Comparison of ENCODE assay signal across 8 cellular contexts in the genomic region with DNA sequence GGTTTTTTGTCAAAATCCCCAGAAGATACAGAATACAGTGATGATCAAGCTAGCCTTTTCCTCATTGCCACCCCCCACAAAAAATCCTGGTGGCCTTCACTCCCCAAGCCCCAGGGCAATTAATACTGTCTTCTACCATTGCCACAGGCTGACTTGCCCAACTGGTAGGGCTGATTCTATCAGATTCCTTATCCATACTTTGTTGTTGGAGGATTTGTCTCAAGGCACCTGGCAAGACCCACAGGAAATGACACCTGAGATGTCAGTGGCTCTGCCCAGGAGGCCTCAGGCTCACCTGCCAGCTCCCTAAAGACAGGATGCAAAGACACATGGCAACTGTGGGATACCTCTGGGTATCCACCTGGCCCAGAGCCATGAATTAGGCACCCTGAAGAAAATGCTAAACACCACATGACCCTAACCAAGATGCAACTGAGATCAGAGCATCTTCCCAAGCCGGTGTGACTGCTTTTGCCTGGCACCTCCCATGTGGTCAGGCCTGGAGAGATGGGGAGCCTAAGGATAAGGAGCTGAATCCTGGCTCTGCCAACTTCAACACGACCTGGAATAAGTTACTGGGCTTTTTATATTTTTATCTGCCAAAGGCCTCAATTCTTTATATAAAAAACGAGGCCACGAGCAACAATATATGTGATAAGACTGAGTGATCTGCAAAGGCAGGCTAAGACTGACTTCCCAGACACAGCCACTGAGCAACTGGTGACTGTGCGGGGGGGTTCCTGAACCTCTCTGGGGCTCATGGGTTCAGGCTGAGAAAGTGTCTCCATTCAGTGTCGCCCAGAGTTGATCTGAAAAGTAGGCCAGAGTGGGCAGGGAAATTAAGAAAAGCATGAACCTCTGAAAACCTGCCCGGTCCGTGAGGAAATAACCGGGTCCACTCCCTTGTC. TPM values are rescaled to one million over a fixed set of nuclear protein-coding genes. Genes with fewer than 3 reads are reported as not detected.
A peak's percentile ranks its signal among the peaks of the same experiment; 100 is the strongest.
DNase-seq lines count a peak whose midpoint lies in the region; ATAC-seq, FAIRE-seq and TF ChIP-seq lines count a peak whose summit lies in the region.

No MANE protein-coding gene starts in this region.

- peaks cover 10% of the 10 kb centered on the region for H3K36me3 Mint-ChIP-seq in WTC11
- H3K36me3 Mint-ChIP-seq in natural killer cell, result no peaks in the 10 kb centered on the region

- H3K14ac ChIP-seq in H1 (ENCODE audit: insufficient read length), result no peak overlapping the region

- H3K4me3 ChIP-seq in H1 (ENCODE audit: extremely low read depth in 1 of 4, insufficient read depth in 2 of 4, low read depth in 3 of 4, low read length in 4 of 4), result peak overlapping the region; percentile 61 to 90 (median 72)

- H3K4me1 Mint-ChIP-seq in WTC11 (peaks cover 39% of the 10 kb centered on the region), natural killer cell (peaks cover 34 to 41% of the 10 kb centered on the region in 2 donors)

- H2BK120ac ChIP-seq in H1 (replicated peaks; ENCODE audit: low read depth, low read length), result no peak overlapping the region

- FAIRE-seq in H1 (lab: Jason Lieb, UNC), result no peak

- H3K4me3 Mint-ChIP-seq in WTC11, result peak overlapping the region; percentile 84
- H3K4me3 Mint-ChIP-seq in natural killer cell, result peak overlapping the region; percentile 93

- no peak overlapping the region for H2BK12ac ChIP-seq in H1 (ENCODE audit: low read depth, low read length)

- H4K91ac ChIP-seq in H1 (replicated peaks; ENCODE audit: insufficient read length, low read length), result no peak overlapping the region

- H3K27ac ChIP-seq in H1 (ENCODE audit: low read depth, low read length), result no peak overlapping the region

- intact Hi-C loops in natural killer cell (cut with micrococcal nuclease), result loop anchor here (1.0 kb wide), 2 partner anchors 12 to 14 kb away; a partner anchor contains a TSS

- ATAC-seq in GM18511 (IDR thresholded peaks at IDR 0.05; ENCODE audit: unreplicated experiment) (peak; percentile 24), HG03025 (IDR thresholded peaks at IDR 0.05; ENCODE audit: low FRiP score, unreplicated experiment) (peak; percentile 15), WTC11 (no peak; the same call in 1 of the 2 replicates), natural killer cell (peak; percentile 26 to 46 (median 40)), HG02610 (IDR thresholded peaks at IDR 0.05; ENCODE audit: unreplicated experiment) (no peak)

- H3K9ac ChIP-seq in H1 (replicated peaks in 1 of 4; ENCODE audit: extremely low read depth in 1 of 4, low read depth in 3 of 4, low read length in 3 of 4), result peak overlapping the region; percentile 13 to 78 (median 53); a peak in 5 of 7 replicates

- H3K27me3 ChIP-seq in H1 (replicated peaks in 1 of 4; ENCODE audit: control insufficient read depth in 3 of 4, extremely low read depth in 1 of 4, insufficient read depth in 3 of 4, low read length in 3 of 4), result no peaks in the 10 kb centered on the region

- CTCF ChIA-PET in WTC11 (lab: Charles Lee), result interaction anchor here (0.5 to 4.7 kb wide), 6 partner anchors 9 to 105 kb away, joined by 3 to 28 read pairs (median 4); a partner anchor contains a TSS
- CTCF ChIA-PET in H1 (lab: Charles Lee; ENCODE audit: partially characterized antibody), result interaction anchor here (0.7 to 38.0 kb wide), 7 partner anchors 9 to 237 kb away, joined by 3 to 991 read pairs (median 11); a partner anchor contains a TSS

- no peak overlapping the region for H4K8ac ChIP-seq in H1 (ENCODE audit: extremely low read depth, insufficient read depth, low read length)

- H3K4me1 ChIP-seq in H1 (replicated peaks in 1 of 4; ENCODE audit: control insufficient read depth in 3 of 4, insufficient read depth in 4 of 4, low read length in 3 of 4), result peaks cover 5 to 14% (median 7%) of the 10 kb centered on the region in 4 experiments

- no peaks in the 10 kb centered on the region for H3K9me3 ChIP-seq in H1 (ENCODE audit: insufficient read depth in 2 of 2, low read depth in 1 of 2, low read length in 1 of 2)

- H2BK5ac ChIP-seq in H1 (ENCODE audit: low read depth, low read length), result no peak overlapping the region

- H3K23ac ChIP-seq in H1 (ENCODE audit: insufficient read length), result no peak overlapping the region

- no peak overlapping the region for H2BK20ac ChIP-seq in H1 (ENCODE audit: low read length)

- no peak for TF ChIP-seq RAD21 in H1 (IDR thresholded peaks at IDR 0.05 in 1 of 2, conservative IDR thresholded peaks at IDR 0.05 in 1 of 2; ENCODE audit: low read depth in 2 of 2, low read length in 2 of 2)

- H3K27me3 Mint-ChIP-seq in WTC11 (ENCODE audit: low read depth), result no peaks in the 10 kb centered on the region
- H3K27me3 Mint-ChIP-seq in natural killer cell (ENCODE audit: low read depth in 2 of 2), result no peaks in the 10 kb centered on the region

- no peaks in the 10 kb centered on the region for H3K9me3 Mint-ChIP-seq in WTC11
- H3K9me3 Mint-ChIP-seq in natural killer cell, result no peaks in the 10 kb centered on the region

- H3K23me2 ChIP-seq in H1 (ENCODE audit: low read depth, low read length), result peaks cover 6% of the 10 kb centered on the region

- H3K4me2 ChIP-seq in H1 (ENCODE audit: insufficient read depth in 1 of 2, low read depth in 2 of 2, low read length in 2 of 2), result peak overlapping the region; percentile 85 to 86

- DNase-seq in WTC11 (ENCODE audit: low spot score) (no peak), H1 (ENCODE audit: low read depth in 1 of 2, low spot score in 2 of 2) (no peak), natural killer cell (peak; percentile 40), GOT3 (lab: John Stamatoyannopoulos, UW) (no peak)
- DNase-seq in NK-92 treated with Interleukin-12 subunit alpha and Interleukin-12 subunit beta, amount 100 ng/mL, for 24 hours (lab: John Stamatoyannopoulos, UW), result no peak

- POLR2A ChIA-PET in WTC11 (lab: Charles Lee) (interaction anchor here (2.8 kb wide), 1 partner anchor 14 kb away, joined by 27 read pairs; a partner anchor contains a TSS), H1 (lab: Charles Lee; ENCODE audit: partially characterized antibody) (interaction anchor here (0.6 to 19.5 kb wide), 12 partner anchors 9 to 1081 kb away, joined by 3 to 182 read pairs (median 4); a partner anchor contains a TSS)

- TF ChIP-seq EP300 in H1 (IDR thresholded peaks at IDR 0.05; ENCODE audit: borderline replicate concordance in 1 of 2, low read depth in 2 of 2, low read length in 2 of 2), result no peak

- H3K56ac ChIP-seq in H1 (replicated peaks; ENCODE audit: insufficient read length, low read depth, low read length), result no peak overlapping the region

- no peak overlapping the region for H4K5ac ChIP-seq in H1 (ENCODE audit: insufficient read length, low read depth, low read length)

- no peak overlapping the region for H2AK5ac ChIP-seq in H1 (ENCODE audit: low read depth, low read length)

- H3K4ac ChIP-seq in H1 (replicated peaks; ENCODE audit: insufficient read length, low read depth, low read length), result no peak overlapping the region

- peaks cover 0 to 8% (median 0%) of the 10 kb centered on the region in 4 experiments; a peak in 1 of 8 replicates for H3K36me3 ChIP-seq in H1 (ENCODE audit: control insufficient read depth in 2 of 4, insufficient read depth in 4 of 4, low read length in 3 of 4)

- 33% methylated on average over 9 of the region's 9 CpGs; no CpG with 5 or more reads in 1 of the 2 experiments for WGBS in H1 (ENCODE audit: extremely low coverage in 1 of 2, insufficient coverage in 1 of 2, insufficient read length in 1 of 2, insufficient replicate concordance in 2 of 2, low coverage in 1 of 2, low lambda C conversion rate in 2 of 2, missing lambda C conversion rate in 1 of 2), 2 experiments

- no peaks in the 10 kb centered on the region for H3K79me2 ChIP-seq in H1 (ENCODE audit: control insufficient read depth in 1 of 2, insufficient read depth in 2 of 2, low read length in 2 of 2)

- no peak overlapping the region for H2BK15ac ChIP-seq in H1 (ENCODE audit: low read length)

- no peak for TF ChIP-seq POLR2A in H1 (IDR thresholded peaks at IDR 0.05; ENCODE audit: control extremely low read depth in 1 of 2, low read depth in 2 of 2, low read length in 2 of 2)

- no peaks in the 10 kb centered on the region for H3K79me1 ChIP-seq in H1 (ENCODE audit: low read depth, low read length)

- H3K27ac Mint-ChIP-seq in WTC11, result peak overlapping the region; percentile 23; the same call in 1 of the 2 replicates
- H3K27ac Mint-ChIP-seq in natural killer cell, result peak overlapping the region; percentile 89 to 97

- peak overlapping the region; percentile 7; the same call in 1 of the 2 replicates for H3K18ac ChIP-seq in H1 (ENCODE audit: extremely low read depth, low read length)

- no peaks in the 10 kb centered on the region for H4K20me1 ChIP-seq in H1 (replicated peaks in 1 of 2; ENCODE audit: control insufficient read depth in 1 of 2, insufficient read depth in 2 of 2, low read length in 2 of 2)

- no peak for TF ChIP-seq CTCF in WTC11 (IDR thresholded peaks at IDR 0.05)
- no peak for TF ChIP-seq CTCF in H1 (IDR thresholded peaks at IDR 0.05; ENCODE audit: control extremely low read depth in 1 of 3, insufficient read depth in 1 of 3, low read depth in 1 of 3, low read length in 3 of 3)
- no peak for TF ChIP-seq CTCF in natural killer cell (IDR thresholded peaks at IDR 0.05)

- no peak overlapping the region for H2AFZ ChIP-seq in H1 (ENCODE audit: low read length)

TF ChIP-seq in WTC11, 78 proteins besides CTCF, POLR2A, EP300 and RAD21 (continues in another document):
- no peak for TF ChIP-seq TP53 (CRISPR knock-in tag; IDR thresholded peaks at IDR 0.05)

RNA-seq across cellular contexts. Expression of a gene that starts 0.9 kb away (rescaled TPM):
- total RNA-seq in WTC11 (2021) (76.4 to 79.3 TPM (median 77.4 TPM) in 3 replicates), natural killer cell (10 to 100 TPM; 41.5 to 46.4 (median 46.2) TPM)
- total RNA-seq in H1 (2021; fragmentation: NEBNext Ultra II Directional; extraction: Animal tissue kit (Norgen Biotek cat#: 25700)), result 77.9 and 79.9 TPM in 2 replicates
- polyA plus RNA-seq in H1 (2011; rRNA removed), result 232 and 249 TPM in 2 replicates
- polyA plus RNA-seq in H1 (2011; cell fraction: cytosol; rRNA removed), result 197 TPM
- 95.2 TPM for polyA plus RNA-seq in H1 (2011; cell fraction: nucleus; rRNA removed)
- 110 to 175 TPM (median 169 TPM) in 4 replicates for polyA plus RNA-seq in H1 (2012, experiment 1 of 2)
- 332 TPM for polyA plus RNA-seq in H1 (2012, experiment 2 of 2)
- 137 TPM for polyA plus RNA-seq in H1 (2013, experiment 1 of 2)
- 153 TPM for polyA plus RNA-seq in H1 (2013, experiment 2 of 2)
- polyA minus RNA-seq in H1 (2011; rRNA and poly(A)+ RNA removed), result 68.1 and 82.4 TPM in 2 replicates
- polyA minus RNA-seq in H1 (2011; cell fraction: cytosol; rRNA and poly(A)+ RNA removed), result 33.2 TPM
- polyA minus RNA-seq in H1 (2011; cell fraction: nucleus; rRNA and poly(A)+ RNA removed), result 40.2 TPM

RNA-seq across cellular contexts. Expression of a gene that starts 14.3 kb away (rescaled TPM):
- total RNA-seq in WTC11 (2021), result 396 to 413 TPM (median 400 TPM) in 3 replicates
- total RNA-seq in H1 (2021; fragmentation: NEBNext Ultra II Directional; extraction: Animal tissue kit (Norgen Biotek cat#: 25700)), result 516 and 529 TPM in 2 replicates
- polyA plus RNA-seq in H1 (2011; rRNA removed), result 57.0 and 71.2 TPM in 2 replicates
- 72.4 TPM for polyA plus RNA-seq in H1 (2011; cell fraction: cytosol; rRNA removed)
- polyA plus RNA-seq in H1 (2011; cell fraction: nucleus; rRNA removed), result 75.6 TPM
- polyA plus RNA-seq in H1 (2012, experiment 1 of 2), result 193 to 256 TPM (median 226 TPM) in 4 replicates
- 21.2 TPM for polyA plus RNA-seq in H1 (2012, experiment 2 of 2)
- polyA plus RNA-seq in H1 (2013, experiment 1 of 2), result 127 TPM
- polyA plus RNA-seq in H1 (2013, experiment 2 of 2), result 121 TPM
- 307 and 404 TPM in 2 replicates for polyA minus RNA-seq in H1 (2011; rRNA and poly(A)+ RNA removed)
- polyA minus RNA-seq in H1 (2011; cell fraction: cytosol; rRNA and poly(A)+ RNA removed), result 282 TPM
- polyA minus RNA-seq in H1 (2011; cell fraction: nucleus; rRNA and poly(A)+ RNA removed), result 293 TPM
- 100 to 1,000 TPM in 2 of 3 donors, 10 to 100 TPM in 1; 94.9 to 127 (median 121) TPM for total RNA-seq in natural killer cell

Comparison
In these comparisons a context has a peak if more than half of its experiments do, and no peak if none do; other contexts are left out.
1. ATAC-seq: peak in GM18511 (single experiment), HG03025 (single experiment) and natural killer cell (3 of 3); none in WTC11 (single experiment) and HG02610 (single experiment).